Comparison of ENCODE assay signal across 8 cellular contexts in genomic region chr1:40039757-40040510, GRCh38. TPM values are rescaled to one million over a fixed set of nuclear protein-coding genes. Genes with fewer than 3 reads are reported as not detected.
A peak's percentile ranks its signal among the peaks of the same experiment; 100 is the strongest.
DNase-seq lines count a peak whose midpoint lies in the region; ATAC-seq and TF ChIP-seq lines count a peak whose summit lies in the region.

No MANE protein-coding gene starts in this region.

- peaks cover 62% of the 10 kb centered on the region for H3K4me1 Mint-ChIP-seq in activated CD4-positive, alpha-beta T cell treated with anti-CD3 and anti-CD28 coated beads, Interleukin-2, amount 10 ng/mL, durations not matched to agents 7 days and 5 days

- TF ChIP-seq CTCF in right lobe of liver (IDR thresholded peaks at IDR 0.05): no peak

- H3K36me3 Mint-ChIP-seq in activated CD4-positive, alpha-beta T cell treated with anti-CD3 and anti-CD28 coated beads, Interleukin-2, amount 10 ng/mL, durations not matched to agents 7 days and 5 days (ENCODE audit: low read depth): peaks cover 36% of the 10 kb centered on the region

- intact Hi-C loops in right lobe of liver (cut with DNase I): loop anchor here in 1 of 2 donors (10.0 kb wide), 1 partner anchor 225 kb away; no protein-coding TSS in a partner anchor

- CTCF ChIA-PET in activated CD4-positive, alpha-beta T cell treated with anti-CD3 and anti-CD28 coated beads, Interleukin-2, amount 10 ng/mL, durations not matched to agents 7 days and 5 days (lab: Charles Lee): interaction anchor here (0.9 to 1.5 kb wide), 4 partner anchors 9 to 241 kb away, joined by 3 to 8 read pairs (median 3); no protein-coding TSS in a partner anchor

- 2% methylated on average over 13 of the region's 52 CpGs for WGBS in right lobe of liver (ENCODE audit: insufficient coverage, low coverage, low lambda C conversion rate, missing lambda C conversion rate)

- peak overlapping the region; percentile 89 to 97 (median 97) for H3K27ac ChIP-seq in right lobe of liver

- no peaks in the 10 kb centered on the region for H3K27me3 Mint-ChIP-seq in activated CD4-positive, alpha-beta T cell treated with anti-CD3 and anti-CD28 coated beads, Interleukin-2, amount 10 ng/mL, durations not matched to agents 7 days and 5 days

- no peaks in the 10 kb centered on the region for H3K9me3 ChIP-seq in right lobe of liver

- H3K9me3 Mint-ChIP-seq in activated CD4-positive, alpha-beta T cell treated with anti-CD3 and anti-CD28 coated beads, Interleukin-2, amount 10 ng/mL, durations not matched to agents 7 days and 5 days: no peaks in the 10 kb centered on the region

- POLR2A ChIA-PET in activated CD4-positive, alpha-beta T cell treated with anti-CD3 and anti-CD28 coated beads, Interleukin-2, amount 10 ng/mL, durations not matched to agents 7 days and 5 days (lab: Charles Lee): no interaction called here

- peak overlapping the region; percentile 91 for H3K4me3 Mint-ChIP-seq in activated CD4-positive, alpha-beta T cell treated with anti-CD3 and anti-CD28 coated beads, Interleukin-2, amount 10 ng/mL, durations not matched to agents 7 days and 5 days

- DNase-seq in Ammon's horn (ENCODE audit: low spot score) (peak; percentile 73), NCI-H460 (ENCODE audit: extremely low read depth, low read depth) (peak; percentile 65), dedifferentiated amniotic fluid mesenchymal stem cell (ENCODE audit: extremely low spot score) (peak; percentile 57), right lobe of liver (peak; percentile 84 to 90 (median 85))
- DNase-seq in activated CD4-positive, alpha-beta T cell treated with anti-CD3 and anti-CD28 coated beads, Interleukin-2, amount 10 ng/mL, durations not matched to agents 7 days and 5 days: peak; percentile 83
- DNase-seq in stimulated activated CD4-positive, alpha-beta T cell treated with anti-CD3 and anti-CD28 coated beads, TNF-alpha, amount 100 ng/mL, for 4 hours (ENCODE audit: low read depth in 3 of 3): peak; percentile 26 to 46 (median 35)

- H3K27me3 ChIP-seq in right lobe of liver: no peaks in the 10 kb centered on the region

- TF ChIP-seq POLR2A in right lobe of liver (IDR thresholded peaks at IDR 0.05): peak; percentile 97

- H3K4me3 ChIP-seq in right lobe of liver: peak overlapping the region; percentile 90 to 100 (median 96)

- H3K27ac Mint-ChIP-seq in activated CD4-positive, alpha-beta T cell treated with anti-CD3 and anti-CD28 coated beads, Interleukin-2, amount 10 ng/mL, durations not matched to agents 7 days and 5 days: peak overlapping the region; percentile 100

- ATAC-seq in GM18907 (IDR thresholded peaks at IDR 0.05; ENCODE audit: unreplicated experiment) (peak; percentile 71), HG03108 (IDR thresholded peaks at IDR 0.05; ENCODE audit: unreplicated experiment) (peak; percentile 50), right lobe of liver (peak; percentile 54 to 71 (median 64))

- peaks cover 0 to 22% (median 5%) of the 10 kb centered on the region in 4 donors for H3K4me1 ChIP-seq in right lobe of liver

- no peaks in the 10 kb centered on the region for H3K36me3 ChIP-seq in right lobe of liver

RNA-seq across cellular contexts. Expression of gene CAP1, which starts 0.6 kb away (rescaled TPM):
- total RNA-seq in NCI-H460 (2014; rRNA removed; shearing (Covaris generic)): 155 and 163 TPM in 2 replicates
- 81.2 and 109 TPM in 2 replicates for polyA plus RNA-seq in NCI-H460 (2014; cell fraction: nucleus; rRNA removed)
- total RNA-seq in activated CD4-positive, alpha-beta T cell treated with anti-CD3 and anti-CD28 coated beads, Interleukin-2, amount 10 ng/mL, durations not matched to agents 7 days and 5 days: 100 to 1,000 TPM; 740 to 752 TPM
- total RNA-seq in right lobe of liver: 100 to 1,000 TPM in 5 of 6 experiments, 10 to 100 TPM in 1; 93.1 to 152 (median 128) TPM

RNA-seq across cellular contexts. Expression of gene PPT1, which starts 57.1 kb away (rescaled TPM):
- 149 and 152 TPM in 2 replicates for total RNA-seq in NCI-H460 (2014; rRNA removed; shearing (Covaris generic))
- polyA plus RNA-seq in NCI-H460 (2014; cell fraction: nucleus; rRNA removed): 126 and 141 TPM in 2 replicates
- 100 to 1,000 TPM in 1 of 2 experiments, 10 to 100 TPM in 1; 93.8 to 112 TPM for total RNA-seq in activated CD4-positive, alpha-beta T cell treated with anti-CD3 and anti-CD28 coated beads, Interleukin-2, amount 10 ng/mL, durations not matched to agents 7 days and 5 days
- 10 to 100 TPM; 16.5 to 47.8 (median 33.1) TPM for total RNA-seq in right lobe of liver

Comparison
In these comparisons a context has a peak if more than half of its experiments do, and no peak if none do; other contexts are left out.
1. Peak in every context shown above with its lines: DNase-seq, ATAC-seq, H3K4me3 ChIP-seq and H3K27ac ChIP-seq.
2. DNase-seq: peak in every context shown above with its lines; median percentile 85 in right lobe of liver; 83 in activated CD4-positive, alpha-beta T cell treated with anti-CD3 and anti-CD28 coated beads, Interleukin-2, amount 10 ng/mL, durations not matched to agents 7 days and 5 days; 73 in Ammon's horn; 65 in NCI-H460; 57 in dedifferentiated amniotic fluid mesenchymal stem cell; 35 in stimulated activated CD4-positive, alpha-beta T cell treated with anti-CD3 and anti-CD28 coated beads, TNF-alpha, amount 100 ng/mL, for 4 hours.